Comparison of ENCODE assay signal across 22 cellular contexts in the genomic region with DNA sequence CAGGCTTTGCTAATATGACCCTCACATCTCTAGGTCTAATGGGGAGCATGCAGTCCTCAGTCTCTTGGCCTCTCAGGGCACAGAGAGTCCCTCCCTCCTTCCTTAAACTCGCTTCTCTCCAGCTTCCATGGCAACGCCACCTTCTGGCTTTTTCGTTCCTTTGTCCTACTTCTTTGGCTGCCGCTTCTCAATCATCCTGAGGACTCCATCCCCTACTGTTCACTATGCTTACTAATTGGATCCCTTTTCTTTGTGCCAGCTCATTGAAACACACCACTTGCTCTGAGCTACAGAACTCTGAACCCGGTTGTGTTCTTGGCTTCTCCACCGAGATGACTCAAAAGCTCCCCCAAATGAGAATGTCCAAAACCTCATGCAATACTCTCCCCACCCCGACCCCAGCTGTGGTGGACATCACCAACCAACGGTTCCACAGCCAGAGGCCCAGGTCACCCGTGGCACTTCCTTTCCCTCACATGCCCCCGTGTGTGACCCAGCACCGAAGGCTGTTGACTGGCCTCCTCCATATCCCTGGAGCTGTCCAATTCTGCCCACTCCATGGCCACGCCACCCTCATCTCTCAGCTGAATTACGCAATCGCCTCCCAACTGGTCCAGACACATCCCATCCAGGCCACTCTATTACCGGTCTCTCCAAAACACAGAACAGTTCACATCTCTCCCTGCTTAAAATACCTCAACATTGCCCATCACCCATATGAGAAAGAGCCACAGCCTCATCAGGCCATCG. TPM values are rescaled to one million over a fixed set of nuclear protein-coding genes. Genes with fewer than 3 reads are reported as not detected.
DNase-seq lines count a peak whose midpoint lies in the region; ATAC-seq and TF ChIP-seq lines count a peak whose summit lies in the region.
"Had no signal": no experiment of that assay in that cellular context is flagged by ENCODE, and none has a peak within 500 bp of the region (broad histone marks: within the 10 kb centered on the region; RNA-seq: fewer than 3 reads in every experiment).

No MANE protein-coding gene starts in this region.

- H3K27me3 Mint-ChIP-seq in WTC11 (ENCODE audit: low read depth): no peaks in the 10 kb centered on the region

- TF ChIP-seq POLR2A in stomach (IDR thresholded peaks at IDR 0.05): no peak

- peaks cover 0 to 28% (median 0%) of the 10 kb centered on the region in 3 donors for H3K27me3 ChIP-seq in stomach
- H3K27me3 ChIP-seq: BLaER1 treated with 17β-estradiol and CSF1 and Interleukin-3, amounts not matched to agents 10 nM and 100 nM; SJSA1 had no signal

- H3K36me3 Mint-ChIP-seq in WTC11: peaks cover 10% of the 10 kb centered on the region
- H3K36me3 Mint-ChIP-seq: CD4-positive, alpha-beta memory T cell had no signal

- no peak overlapping the region for H3K27ac Mint-ChIP-seq in WTC11
- H3K27ac Mint-ChIP-seq: CD4-positive, alpha-beta memory T cell had no signal

- no peak for DNase-seq in WTC11 (ENCODE audit: low spot score)
- peak; percentile 7 for DNase-seq in epithelial cell of esophagus (ENCODE audit: low read depth)
- peak; percentile 35 for DNase-seq in medulla oblongata (ENCODE audit: extremely low spot score)
- peak; percentile 59 for DNase-seq in retina
- no peak for DNase-seq in stomach
- DNase-seq: CD4-positive, alpha-beta memory T cell; DMS153; KG1; NCI-H1092 treated with DMSO at 0.1 percent for 48 hours; NCI-H1436 treated with DMSO at 0.1 percent for 48 hours; NCI-H2029; NCI-H2171; NCI-H345; NCI-H524; NCI-H82 had no signal

- no peaks in the 10 kb centered on the region for H3K9me3 Mint-ChIP-seq in WTC11

- H3K36me3 ChIP-seq in stomach: no peaks in the 10 kb centered on the region
- H3K36me3 ChIP-seq: SJSA1 had no signal

- no peaks in the 10 kb centered on the region for H3K4me1 ChIP-seq in stomach
- H3K4me1 ChIP-seq: SJSA1 had no signal

- TF ChIP-seq CTCF in WTC11 (IDR thresholded peaks at IDR 0.05): no peak
- no peak for TF ChIP-seq CTCF in epithelial cell of esophagus (IDR thresholded peaks at IDR 0.05; ENCODE audit: insufficient read depth, low read depth, low read length, missing control alignments)
- TF ChIP-seq CTCF in stomach (IDR thresholded peaks at IDR 0.05): no peak

- no peak for TF ChIP-seq EP300 in stomach (IDR thresholded peaks at IDR 0.05)

- H3K4me3 ChIP-seq in epithelial cell of esophagus (ENCODE audit: low read length) (no peak overlapping the region), stomach (no peak overlapping the region)
- H3K4me3 ChIP-seq: BLaER1 treated with 17β-estradiol and CSF1 and Interleukin-3, amounts not matched to agents 10 nM and 100 nM; SJSA1 had no signal

- CTCF ChIA-PET in WTC11 (lab: Charles Lee): interaction anchor here (0.7 to 1.0 kb wide), 2 partner anchors 122 to 140 kb away, joined by 3 read pairs; no protein-coding TSS in a partner anchor

- WGBS in stomach, 5 donors: 84 to 90% (median 86%) methylated on average over 16 of the region's 16 CpGs

- POLR2A ChIA-PET in WTC11 (lab: Charles Lee): no interaction called here

- peaks cover 2% of the 10 kb centered on the region for H3K4me1 Mint-ChIP-seq in WTC11

- ATAC-seq in WTC11 (peak; percentile 28; the same call in 1 of the 2 replicates), HG03045 (IDR thresholded peaks at IDR 0.05; ENCODE audit: unreplicated experiment) (no peak), GM21619 (IDR thresholded peaks at IDR 0.05; ENCODE audit: unreplicated experiment) (no peak), HG03442 (IDR thresholded peaks at IDR 0.05; ENCODE audit: unreplicated experiment) (no peak)
- ATAC-seq: Right ventricle myocardium inferior had no signal

- intact Hi-C loops in stomach (cut with DNase I; ENCODE audit: low total_unique reads): no loop called here

- no peaks in the 10 kb centered on the region for H3K9me3 ChIP-seq in stomach
- H3K9me3 ChIP-seq: SJSA1 had no signal

- no peak overlapping the region for H3K4me3 Mint-ChIP-seq in WTC11
- H3K4me3 Mint-ChIP-seq: CD4-positive, alpha-beta memory T cell had no signal

- no peak overlapping the region for H3K27ac ChIP-seq in stomach
- H3K27ac ChIP-seq: BLaER1 treated with 17β-estradiol and CSF1 and Interleukin-3, amounts not matched to agents 10 nM and 100 nM; SJSA1 had no signal

TF ChIP-seq in WTC11, 78 proteins besides CTCF, POLR2A, EP300 and RAD21:
- TF ChIP-seq GRHL2 (CRISPR knock-in tag; IDR thresholded peaks at IDR 0.05; ENCODE audit: insufficient replicate concordance, severe bottlenecking): no peak
- TF ChIP-seq, protein P1, sequence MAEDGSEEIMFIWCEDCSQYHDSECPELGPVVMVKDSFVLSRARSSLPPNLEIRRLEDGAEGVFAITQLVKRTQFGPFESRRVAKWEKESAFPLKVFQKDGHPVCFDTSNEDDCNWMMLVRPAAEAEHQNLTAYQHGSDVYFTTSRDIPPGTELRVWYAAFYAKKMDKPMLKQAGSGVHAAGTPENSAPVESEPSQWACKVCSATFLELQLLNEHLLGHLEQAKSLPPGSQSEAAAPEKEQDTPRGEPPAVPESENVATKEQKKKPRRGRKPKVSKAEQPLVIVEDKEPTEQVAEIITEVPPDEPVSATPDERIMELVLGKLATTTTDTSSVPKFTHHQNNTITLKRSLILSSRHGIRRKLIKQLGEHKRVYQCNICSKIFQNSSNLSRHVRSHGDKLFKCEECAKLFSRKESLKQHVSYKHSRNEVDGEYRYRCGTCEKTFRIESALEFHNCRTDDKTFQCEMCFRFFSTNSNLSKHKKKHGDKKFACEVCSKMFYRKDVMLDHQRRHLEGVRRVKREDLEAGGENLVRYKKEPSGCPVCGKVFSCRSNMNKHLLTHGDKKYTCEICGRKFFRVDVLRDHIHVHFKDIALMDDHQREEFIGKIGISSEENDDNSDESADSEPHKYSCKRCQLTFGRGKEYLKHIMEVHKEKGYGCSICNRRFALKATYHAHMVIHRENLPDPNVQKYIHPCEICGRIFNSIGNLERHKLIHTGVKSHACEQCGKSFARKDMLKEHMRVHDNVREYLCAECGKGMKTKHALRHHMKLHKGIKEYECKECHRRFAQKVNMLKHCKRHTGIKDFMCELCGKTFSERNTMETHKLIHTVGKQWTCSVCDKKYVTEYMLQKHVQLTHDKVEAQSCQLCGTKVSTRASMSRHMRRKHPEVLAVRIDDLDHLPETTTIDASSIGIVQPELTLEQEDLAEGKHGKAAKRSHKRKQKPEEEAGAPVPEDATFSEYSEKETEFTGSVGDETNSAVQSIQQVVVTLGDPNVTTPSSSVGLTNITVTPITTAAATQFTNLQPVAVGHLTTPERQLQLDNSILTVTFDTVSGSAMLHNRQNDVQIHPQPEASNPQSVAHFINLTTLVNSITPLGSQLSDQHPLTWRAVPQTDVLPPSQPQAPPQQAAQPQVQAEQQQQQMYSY (CRISPR knock-in tag; IDR thresholded peaks at IDR 0.05): no peak
- TF ChIP-seq RORB (CRISPR knock-in tag; IDR thresholded peaks at IDR 0.05): no peak
- TF ChIP-seq ZMAT4 (CRISPR knock-in tag; IDR thresholded peaks at IDR 0.05): no peak
TF ChIP-seq in WTC11: peak in this region for 0.

RNA-seq across cellular contexts. Expression of gene CRMP1, which starts 34.7 kb away (rescaled TPM):
- 109 to 134 TPM (median 110 TPM) in 3 replicates for total RNA-seq in WTC11 (2021)
- 10 to 100 TPM in 1 of 5 donors, 1 to 10 TPM in 3, not detected in 1; 1.2 to 21.4 (median 5.2) TPM for total RNA-seq in stomach
- polyA plus RNA-seq in stomach: 1 to 10 TPM; 1.4 to 2.1 (median 1.9) TPM
- total RNA-seq: CD4-positive, alpha-beta memory T cell; OCI-LY7; SJSA1 had no signal
- polyA plus RNA-seq: CD4-positive, alpha-beta memory T cell had no signal

Comparison
In these comparisons a context has a peak if more than half of its experiments do, and no peak if none do; other contexts are left out.
1. DNase-seq: peak in epithelial cell of esophagus (single experiment), medulla oblongata (single experiment) and retina (single experiment); none in WTC11 (single experiment) and stomach (single experiment).